30 cellular contexts compared by ENCODE assay signal in genomic region chr18:50675043-50675442, GRCh38.
"Had no signal": no experiment of that assay in that cellular context is flagged by ENCODE, and none has a peak within 500 bp of the region (broad histone marks: within the 10 kb centered on the region; RNA-seq: fewer than 3 reads in every experiment).

No MANE protein-coding gene starts in this region.

- H2AFZ ChIP-seq: hepatocyte had no signal

- ATAC-seq: activated naive CD4-positive, alpha-beta T cell treated with anti-CD3 and anti-CD28 coated beads, Interleukin-2, amount 50 U/mL, for 72 hours; activated T-helper 17 cell treated with anti-CD3 and anti-CD28 coated beads, Interleukin-2, amount 50 U/mL, for 72 hours; mucosa of descending colon; stimulated activated naive B cell treated with anti-CD40 and anti-IgM and Interleukin-4, amounts not matched to agents 10 μg/mL and 1 μg/mL and 100 μg/mL, for 72 hours; T-helper 17 cell; WTC11 had no signal

- H3K36me3 ChIP-seq: breast epithelium, colonic mucosa, neutrophil, stomach, tibial artery, upper lobe of right lung had no signal

- H3K9me3 ChIP-seq: breast epithelium, colonic mucosa, mucosa of descending colon, neutrophil, stomach, tibial artery, upper lobe of right lung had no signal

- H3K4me3 ChIP-seq: breast epithelium, colonic mucosa, hepatocyte, lung, mucosa of descending colon, smooth muscle cell, stomach, tibial artery, upper lobe of right lung had no signal

- H3K27ac ChIP-seq: breast epithelium, colonic mucosa, hepatocyte, neutrophil, stomach, tibial artery, upper lobe of right lung had no signal

- H3K27me3 ChIP-seq: breast epithelium, colonic mucosa, hepatocyte, neutrophil, stomach, tibial artery, upper lobe of right lung had no signal

- H3K4me1 ChIP-seq: breast epithelium, colonic mucosa, stomach, tibial artery, upper lobe of right lung had no signal

- H3K79me2 ChIP-seq: hepatocyte had no signal

- DNase-seq: activated CD4-positive, alpha-beta memory T cell treated with anti-CD3 and anti-CD28 coated beads, Interleukin-2, amount 10 ng/mL, durations not matched to agents 7 days and 5 days; activated CD4-positive, alpha-beta T cell treated with anti-CD3 and anti-CD28 coated beads for 1 hour; activated CD4-positive, alpha-beta T cell treated with anti-CD3 and anti-CD28 coated beads, Interleukin-2, amount 10 ng/mL, durations not matched to agents 7 days and 5 days; activated CD8-positive, alpha-beta memory T cell treated with anti-CD3 and anti-CD28 coated beads, Interleukin-2, amount 50 U/mL, for 48 hours; activated gamma-delta T cell treated with Interleukin-2 at 50 U/mL for 16 hours; activated T-cell treated with anti-CD3 and anti-CD28 coated beads, Interleukin-2, amount 50 U/mL, for 24 hours; cerebellar nuclear complex; colonic mucosa; effector CD8-positive, alpha-beta T cell; kidney; mesendoderm; mucosa of descending colon; stimulated activated CD4-positive, alpha-beta T cell treated with anti-CD3 and anti-CD28 coated beads, Interleukin-15, amount 100 ng/mL, for 24 hours; stimulated activated CD4-positive, alpha-beta T cell treated with anti-CD3 and anti-CD28 coated beads, Interleukin-2, amount 100 ng/mL, for 24 hours; stimulated activated naive B cell treated with anti-CD40 and anti-IgM and Interleukin-4, amounts not matched to agents 10 μg/mL and 1 μg/mL and 100 μg/mL, for 72 hours; stomach; SW 1271; T-helper 17 cell; T1000; upper lobe of right lung had no signal

- FAIRE-seq: frontal cortex, kidney had no signal

- H3K4me2 ChIP-seq: hepatocyte, smooth muscle cell had no signal
